ENCODE assay signal across 11 cellular contexts in the genomic region with DNA sequence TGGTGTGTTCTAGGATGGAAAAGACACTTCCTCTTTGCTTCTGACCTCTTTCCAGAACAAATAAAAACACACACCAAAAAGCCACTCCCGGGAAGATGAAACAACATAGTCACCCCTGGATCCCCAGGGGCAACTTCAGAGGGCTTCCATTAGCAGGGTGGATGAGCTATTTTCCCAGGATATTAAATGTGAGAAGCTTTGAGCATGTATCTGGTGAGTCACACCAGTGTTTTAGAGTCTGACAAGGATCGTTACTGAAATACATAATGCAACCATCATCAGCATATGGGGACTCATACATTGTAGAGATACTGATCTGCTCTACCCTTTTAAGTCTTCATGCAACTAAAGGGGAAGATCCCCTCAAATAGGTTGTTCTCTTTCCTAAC.
DNase-seq lines count a peak whose midpoint lies in the region; ATAC-seq, FAIRE-seq and TF ChIP-seq lines count a peak whose summit lies in the region.
"Had no signal": no experiment of that assay in that cellular context is flagged by ENCODE, and none has a peak within 500 bp of the region (broad histone marks: within the 10 kb centered on the region; RNA-seq: fewer than 3 reads in every experiment).

No MANE protein-coding gene starts in this region.

- H3K36me3 ChIP-seq in ACC112 (ENCODE audit: insufficient read depth, low read length): no peaks in the 10 kb centered on the region
- no peaks in the 10 kb centered on the region for H3K36me3 ChIP-seq in astrocyte (ENCODE audit: insufficient read depth, low read length)

- peaks cover 27% of the 10 kb centered on the region for H3K4me1 Mint-ChIP-seq in astrocyte (ENCODE audit: low read depth, unreplicated experiment)

- peak overlapping the region; percentile 89 for H3K27ac Mint-ChIP-seq in astrocyte (ENCODE audit: unreplicated experiment)

- DNase-seq in HS-5 (ENCODE audit: low read depth) (peak; percentile 39), astrocyte (ENCODE audit: low read depth) (peak; percentile 75), islet precursor cell (peak; percentile 61), HEK293T (ENCODE audit: extremely low spot score) (no peak), head of caudate nucleus (no peak)
- DNase-seq: NCI-H345 had no signal

- intact Hi-C loops in head of caudate nucleus (cut with DNase I): no loop called here

- peak overlapping the region; percentile 15 for H3K9ac ChIP-seq in astrocyte (ENCODE audit: low read length)

- H3K36me3 Mint-ChIP-seq in astrocyte (ENCODE audit: low read depth, unreplicated experiment): no peaks in the 10 kb centered on the region

- no peaks in the 10 kb centered on the region for H3K9me3 ChIP-seq in astrocyte (ENCODE audit: insufficient read depth, low read depth, low read length)

- H3K79me2 ChIP-seq in ACC112 (ENCODE audit: control insufficient read depth, insufficient read depth, low read length, unreplicated experiment): no peaks in the 10 kb centered on the region
- H3K79me2 ChIP-seq in astrocyte (ENCODE audit: insufficient read depth, low read length): no peaks in the 10 kb centered on the region

- CTCF ChIA-PET in HEK293T (lab: Yijun Ruan, JAX): no interaction called here

- no peaks in the 10 kb centered on the region for H4K20me1 ChIP-seq in astrocyte (ENCODE audit: insufficient read depth, low read length)

- H3K4me2 ChIP-seq in astrocyte (ENCODE audit: low read length): peak overlapping the region; percentile 57

- H3K27me3 ChIP-seq in ACC112 (ENCODE audit: insufficient read depth, low read length) (no peaks in the 10 kb centered on the region), astrocyte (ENCODE audit: insufficient read depth, low read length) (no peaks in the 10 kb centered on the region)

- peak; percentile 5 for FAIRE-seq in astrocyte (lab: Jason Lieb, UNC)
- FAIRE-seq: GM18507 had no signal

- POLR2A ChIA-PET in HEK293T (lab: Yijun Ruan, JAX): no interaction called here

- no peaks in the 10 kb centered on the region for H3K27me3 Mint-ChIP-seq in astrocyte (ENCODE audit: low read depth, unreplicated experiment)

- H2AFZ ChIP-seq in ACC112 (ENCODE audit: low read length, unreplicated experiment) (no peak overlapping the region), astrocyte (ENCODE audit: low read depth, low read length) (no peak overlapping the region)

- TF ChIP-seq CTCF in astrocyte (IDR thresholded peaks at IDR 0.05; ENCODE audit: insufficient read depth, low read depth, low read length): no peak

- H3K4me1 ChIP-seq in ACC112 (ENCODE audit: control insufficient read depth, insufficient read depth, low read length, unreplicated experiment) (peaks cover 14% of the 10 kb centered on the region), astrocyte (ENCODE audit: insufficient read depth, low read length) (peaks cover 29% of the 10 kb centered on the region)

- H3K4me3 ChIP-seq in ACC112 (ENCODE audit: low read depth, low read length): peak overlapping the region; percentile 12; the same call in 1 of the 2 replicates
- H3K4me3 ChIP-seq in astrocyte (ENCODE audit: insufficient read depth, low read depth, low read length): no peak overlapping the region

- peaks cover 4% of the 10 kb centered on the region for H3K9me3 Mint-ChIP-seq in astrocyte (ENCODE audit: unreplicated experiment)

- ATAC-seq in HG02571 (IDR thresholded peaks at IDR 0.05; ENCODE audit: unreplicated experiment) (no peak), GM21786 (IDR thresholded peaks at IDR 0.05; ENCODE audit: unreplicated experiment) (no peak)

- H3K27ac ChIP-seq in ACC112 (ENCODE audit: low read depth, low read length) (peak overlapping the region; percentile 36; the same call in 1 of the 2 replicates), astrocyte (ENCODE audit: low read depth, low read length) (peak overlapping the region; percentile 69)
- H3K27ac ChIP-seq: HL-60 had no signal

- H3K4me3 Mint-ChIP-seq in astrocyte (ENCODE audit: unreplicated experiment): no peak overlapping the region

TF ChIP-seq in HEK293T, 16 proteins besides CTCF, POLR2A, EP300 and RAD21:
- TF ChIP-seq ARNT (IDR thresholded peaks at IDR 0.05): no peak
- no peak for TF ChIP-seq FOXA1 (IDR thresholded peaks at IDR 0.05)
- TF ChIP-seq LEF1 (IDR thresholded peaks at IDR 0.05; ENCODE audit: borderline replicate concordance): no peak
- TF ChIP-seq FOXK2 (IDR thresholded peaks at IDR 0.05): no peak
- no peak for TF ChIP-seq NFRKB (IDR thresholded peaks at IDR 0.05)
- no peak for TF ChIP-seq ZNF384 (IDR thresholded peaks at IDR 0.05)
- TF ChIP-seq TARDBP (IDR thresholded peaks at IDR 0.05): no peak
- TF ChIP-seq ELF4 (IDR thresholded peaks at IDR 0.05): no peak
- TF ChIP-seq, protein P1, sequence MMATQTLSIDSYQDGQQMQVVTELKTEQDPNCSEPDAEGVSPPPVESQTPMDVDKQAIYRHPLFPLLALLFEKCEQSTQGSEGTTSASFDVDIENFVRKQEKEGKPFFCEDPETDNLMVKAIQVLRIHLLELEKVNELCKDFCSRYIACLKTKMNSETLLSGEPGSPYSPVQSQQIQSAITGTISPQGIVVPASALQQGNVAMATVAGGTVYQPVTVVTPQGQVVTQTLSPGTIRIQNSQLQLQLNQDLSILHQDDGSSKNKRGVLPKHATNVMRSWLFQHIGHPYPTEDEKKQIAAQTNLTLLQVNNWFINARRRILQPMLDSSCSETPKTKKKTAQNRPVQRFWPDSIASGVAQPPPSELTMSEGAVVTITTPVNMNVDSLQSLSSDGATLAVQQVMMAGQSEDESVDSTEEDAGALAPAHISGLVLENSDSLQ (IDR thresholded peaks at IDR 0.05): no peak
- TF ChIP-seq FOXM1 (IDR thresholded peaks at IDR 0.05; ENCODE audit: borderline replicate concordance): no peak
- no peak for TF ChIP-seq BHLHE40 (IDR thresholded peaks at IDR 0.05; ENCODE audit: borderline replicate concordance)
- no peak for TF ChIP-seq L3MBTL2 (conservative IDR thresholded peaks at IDR 0.05)
- no peak for TF ChIP-seq SP1 (IDR thresholded peaks at IDR 0.05)
- no peak for TF ChIP-seq CTBP1 (IDR thresholded peaks at IDR 0.05; ENCODE audit: borderline replicate concordance)

Comparison
In these comparisons a context has a peak if more than half of its experiments do, and no peak if none do; other contexts are left out.
1. DNase-seq: peak in HS-5 (single experiment), astrocyte (single experiment) and islet precursor cell (single experiment); none in HEK293T (single experiment) and head of caudate nucleus (0 of 42).